Comparison of ENCODE assay signal across 17 cellular contexts in the genomic region with DNA sequence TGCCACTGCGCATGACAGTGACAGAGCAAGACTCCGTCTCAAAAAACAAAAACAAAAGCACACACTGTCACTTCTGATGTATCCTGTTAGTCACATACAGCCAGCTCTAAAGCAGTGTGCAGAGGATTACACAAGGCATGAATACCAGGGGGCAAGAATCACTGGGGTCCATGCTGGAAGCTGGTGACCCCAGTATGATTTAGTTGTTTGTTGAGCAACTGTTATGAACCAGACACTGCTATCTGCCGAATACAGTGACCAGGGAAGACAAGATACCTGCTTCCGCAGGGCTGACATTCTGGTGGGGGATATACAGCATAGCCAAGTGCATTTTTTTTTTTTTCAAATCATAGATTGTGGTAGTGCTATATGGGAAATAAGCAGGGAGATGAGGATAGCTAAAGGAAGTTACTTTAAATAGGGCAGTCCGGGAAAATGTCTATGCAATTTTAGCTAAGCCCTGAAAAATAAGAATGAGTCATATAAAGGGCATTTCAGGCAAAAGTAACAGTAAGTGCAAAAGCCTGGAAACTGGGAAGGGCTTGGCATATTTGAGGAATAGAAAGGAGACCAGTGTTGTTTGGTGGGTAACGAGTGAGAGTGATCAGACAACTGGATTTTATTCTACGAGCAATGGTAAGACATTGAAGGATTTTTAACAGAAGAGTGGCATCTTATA.
DNase-seq lines count a peak whose midpoint lies in the region; TF ChIP-seq lines count a peak whose summit lies in the region.
"Had no signal": no experiment of that assay in that cellular context is flagged by ENCODE, and none has a peak within 500 bp of the region (broad histone marks: within the 10 kb centered on the region; RNA-seq: fewer than 3 reads in every experiment).

No MANE protein-coding gene starts in this region.

- peaks cover 3% of the 10 kb centered on the region for H3K4me1 Mint-ChIP-seq in CD14-positive monocyte
- H3K4me1 Mint-ChIP-seq: GM23338 had no signal

- no peak overlapping the region for H3K4me3 ChIP-seq in MG63
- H3K4me3 ChIP-seq: colonic mucosa, GM23338 had no signal

- peak overlapping the region in 1 of 7 donors; percentile 25 for H3K27ac Mint-ChIP-seq in CD14-positive monocyte
- H3K27ac Mint-ChIP-seq: GM23338 had no signal

- no peaks in the 10 kb centered on the region for H3K36me3 ChIP-seq in MG63
- H3K36me3 ChIP-seq: colonic mucosa had no signal

- no peak overlapping the region for H3K4me3 Mint-ChIP-seq in CD14-positive monocyte
- H3K4me3 Mint-ChIP-seq: GM23338 had no signal

- intact Hi-C loops in CD14-positive monocyte (cut with micrococcal nuclease) = no loop called here

- H3K9me3 ChIP-seq in MG63 = no peaks in the 10 kb centered on the region
- H3K9me3 ChIP-seq: colonic mucosa had no signal

- no peak for TF ChIP-seq CTCF in CD14-positive monocyte (IDR thresholded peaks at IDR 0.05)

- peaks cover 0 to 4% (median 1%) of the 10 kb centered on the region in 7 donors for H3K9me3 Mint-ChIP-seq in CD14-positive monocyte
- H3K9me3 Mint-ChIP-seq: GM23338 had no signal

- peaks cover 0 to 3% (median 0%) of the 10 kb centered on the region in 3 donors for H3K27me3 Mint-ChIP-seq in CD14-positive monocyte (ENCODE audit: low read depth in 3 of 3)

- H3K36me3 Mint-ChIP-seq in CD14-positive monocyte = no peaks in the 10 kb centered on the region

- H3K27me3 ChIP-seq in MG63 = no peaks in the 10 kb centered on the region
- H3K27me3 ChIP-seq: colonic mucosa had no signal

- DNase-seq in AG08396 (ENCODE audit: low spot score) = peak; percentile 23
- DNase-seq in MG63 = peak; percentile 45
- DNase-seq in dedifferentiated amniotic fluid mesenchymal stem cell (ENCODE audit: extremely low spot score) = peak; percentile 75
- peak; percentile 45 for DNase-seq in myocyte (ENCODE audit: low read depth)
- no peak for DNase-seq in NCI-H748 (lab: John Stamatoyannopoulos, UW; ENCODE audit: unreplicated experiment)
- DNase-seq in activated naive CD4-positive, alpha-beta T cell treated with Interleukin-2 at 50 U/mL for 16 hours = no peak
- no peak for DNase-seq in CD14-positive monocyte (ENCODE audit: low spot score)
- no peak for DNase-seq in DMS 273 (lab: John Stamatoyannopoulos, UW; ENCODE audit: unreplicated experiment)
- DNase-seq: activated naive CD4-positive, alpha-beta T cell; C1 segment of cervical spinal cord; colonic mucosa; glutamatergic neuron; NCI-H1436; NCI-H510A treated with DMSO at 0.1 percent for 48 hours; nucleus accumbens; RPMI8226 had no signal

Comparison
In these comparisons a context has a peak if more than half of its experiments do, and no peak if none do; other contexts are left out.
1. DNase-seq: peak in AG08396 (single experiment), MG63 (single experiment), dedifferentiated amniotic fluid mesenchymal stem cell (single experiment) and myocyte (single experiment); none in NCI-H748 (single experiment), activated naive CD4-positive, alpha-beta T cell treated with Interleukin-2 at 50 U/mL for 16 hours (single experiment), CD14-positive monocyte (single experiment) and DMS 273 (single experiment).